7 cellular contexts compared by ENCODE assay signal in genomic region chr1:93681549-93682412, GRCh38. TPM values are rescaled to one million over a fixed set of nuclear protein-coding genes. Genes with fewer than 3 reads are reported as not detected.
A peak's percentile ranks its signal among the peaks of the same experiment; 100 is the strongest.
DNase-seq lines count a peak whose midpoint lies in the region; ATAC-seq and TF ChIP-seq lines count a peak whose summit lies in the region.

Gene BCAR3, minus strand, starts transcription at chr1:93681837. Its CDS starts 6,907 bp downstream, at chr1:93674930.

- H3K4me3 ChIP-seq in GM08714 (ENCODE audit: low read length) = peak within 1 kb of the TSS; percentile 67
- peak within 1 kb of the TSS; percentile 81 for H3K4me3 ChIP-seq in coronary artery

- no peaks in the 10 kb centered on the region for H3K9me3 Mint-ChIP-seq in stimulated activated naive B cell treated with anti-CD40 and anti-IgM and Interleukin-4, amounts not matched to agents 10 μg/mL and 1 μg/mL and 100 μg/mL, for 72 hours

- TF ChIP-seq CTCF in coronary artery (IDR thresholded peaks at IDR 0.05) = no peak

- H3K27ac Mint-ChIP-seq in stimulated activated naive B cell treated with anti-CD40 and anti-IgM and Interleukin-4, amounts not matched to agents 10 μg/mL and 1 μg/mL and 100 μg/mL, for 72 hours = peak within 1 kb of the TSS; percentile 90

- H3K27me3 Mint-ChIP-seq in stimulated activated naive B cell treated with anti-CD40 and anti-IgM and Interleukin-4, amounts not matched to agents 10 μg/mL and 1 μg/mL and 100 μg/mL, for 72 hours = no peaks in the 10 kb centered on the region

- H3K4me3 Mint-ChIP-seq in stimulated activated naive B cell treated with anti-CD40 and anti-IgM and Interleukin-4, amounts not matched to agents 10 μg/mL and 1 μg/mL and 100 μg/mL, for 72 hours = peak within 1 kb of the TSS; percentile 95 to 96

- peak within 1 kb of the TSS; percentile 84 to 91 for H3K27ac ChIP-seq in coronary artery

- peak; percentile 59 for ATAC-seq in GM21367 (IDR thresholded peaks at IDR 0.05; ENCODE audit: unreplicated experiment)
- ATAC-seq in left colon = peak; percentile 79
- ATAC-seq in stimulated activated naive B cell treated with anti-CD40 and anti-IgM and Interleukin-4, amounts not matched to agents 10 μg/mL and 1 μg/mL and 100 μg/mL, for 72 hours (replicated peaks) = peak; percentile 76 to 82

- intact Hi-C loops in left colon (cut with DNase I, micrococcal nuclease) = loop anchor here in 1 of 2 donors (10.0 kb wide), 1 partner anchor 47 kb away; no protein-coding TSS in a partner anchor

- H3K36me3 Mint-ChIP-seq in stimulated activated naive B cell treated with anti-CD40 and anti-IgM and Interleukin-4, amounts not matched to agents 10 μg/mL and 1 μg/mL and 100 μg/mL, for 72 hours = peaks cover 21 to 30% of the 10 kb centered on the region in 2 donors

- H3K4me1 Mint-ChIP-seq in stimulated activated naive B cell treated with anti-CD40 and anti-IgM and Interleukin-4, amounts not matched to agents 10 μg/mL and 1 μg/mL and 100 μg/mL, for 72 hours = peaks cover 31 to 65% of the 10 kb centered on the region in 2 donors

- peak; percentile 82 for DNase-seq in HT1080 (ENCODE audit: low read depth)
- peak; percentile 7 for DNase-seq in RPMI8226
- peak; percentile 83 for DNase-seq in coronary artery (ENCODE audit: low spot score)
- peak; percentile 68 to 79 for DNase-seq in left colon
- DNase-seq in stimulated activated naive B cell treated with anti-CD40 and anti-IgM and Interleukin-4, amounts not matched to agents 10 μg/mL and 1 μg/mL and 100 μg/mL, for 72 hours = peak; percentile 80

RNA-seq across cellular contexts. Expression of gene BCAR3, which starts in this region (rescaled TPM):
- total RNA-seq in HT1080 (2014; rRNA removed; shearing (Covaris generic)) = 156 and 163 TPM in 2 replicates
- 97.9 and 102 TPM in 2 replicates for polyA plus RNA-seq in HT1080 (2015; cell fraction: cytosol; rRNA removed)
- polyA plus RNA-seq in HT1080 (2015; cell fraction: nucleus; rRNA removed) = 110 TPM in 2 replicates
- 10 to 100 TPM; 64.0 to 79.0 TPM for total RNA-seq in left colon

Comparison
In these comparisons a context has a peak if more than half of its experiments do, and no peak if none do; other contexts are left out.
1. Peak in every context shown above with its lines: DNase-seq, ATAC-seq, H3K4me3 ChIP-seq and H3K27ac ChIP-seq.
2. DNase-seq: peak in every context shown above with its lines; median percentile 83 in coronary artery; 82 in HT1080; 80 in stimulated activated naive B cell treated with anti-CD40 and anti-IgM and Interleukin-4, amounts not matched to agents 10 μg/mL and 1 μg/mL and 100 μg/mL, for 72 hours; 74 in left colon; 7 in RPMI8226.